ENCODE assay signal across 20 cellular contexts in genomic region chr2:39568116-39568515, GRCh38.
DNase-seq lines count a peak whose midpoint lies in the region; ATAC-seq, FAIRE-seq and TF ChIP-seq lines count a peak whose summit lies in the region.
"Had no signal": no experiment of that assay in that cellular context is flagged by ENCODE, and none has a peak within 500 bp of the region (broad histone marks: within the 10 kb centered on the region; RNA-seq: fewer than 3 reads in every experiment).

No MANE protein-coding gene starts in this region.

- intact Hi-C loops in activated CD4-positive, alpha-beta T cell treated with anti-CD3 and anti-CD28 coated beads for 36 hours (cut with DNase I, micrococcal nuclease) = no loop called here

- H3K4me1 Mint-ChIP-seq in nephron = peaks cover 39% of the 10 kb centered on the region
- peaks cover 21% of the 10 kb centered on the region for H3K4me1 Mint-ChIP-seq in type B pancreatic cell (ENCODE audit: unreplicated experiment)
- peaks cover 7% of the 10 kb centered on the region for H3K4me1 Mint-ChIP-seq in progenitor cell of endocrine pancreas (ENCODE audit: low read depth)
- H3K4me1 Mint-ChIP-seq in activated CD4-positive, alpha-beta T cell treated with anti-CD3 and anti-CD28 coated beads for 36 hours = no peaks in the 10 kb centered on the region
- H3K4me1 Mint-ChIP-seq: activated naive CD8-positive, alpha-beta T cell treated with anti-CD3 and anti-CD28 coated beads, Interleukin-2, amount 10 ng/mL, durations not matched to agents 7 days and 5 days had no signal

- H3K27me3 Mint-ChIP-seq in nephron (ENCODE audit: low read depth) (no peaks in the 10 kb centered on the region), type B pancreatic cell (no peaks in the 10 kb centered on the region), progenitor cell of endocrine pancreas (peaks cover 4% of the 10 kb centered on the region)
- no peaks in the 10 kb centered on the region for H3K27me3 Mint-ChIP-seq in activated CD4-positive, alpha-beta T cell treated with anti-CD3 and anti-CD28 coated beads for 36 hours
- H3K27me3 Mint-ChIP-seq: activated naive CD8-positive, alpha-beta T cell treated with anti-CD3 and anti-CD28 coated beads, Interleukin-2, amount 10 ng/mL, durations not matched to agents 7 days and 5 days had no signal

- H3K36me3 Mint-ChIP-seq in nephron (ENCODE audit: low read depth) (peaks cover 11% of the 10 kb centered on the region), type B pancreatic cell (peaks cover 7% of the 10 kb centered on the region), progenitor cell of endocrine pancreas (ENCODE audit: insufficient read depth) (peaks cover 5% of the 10 kb centered on the region)
- H3K36me3 Mint-ChIP-seq in activated CD4-positive, alpha-beta T cell treated with anti-CD3 and anti-CD28 coated beads for 36 hours (ENCODE audit: low read depth) = peaks cover 3% of the 10 kb centered on the region

- H3K4me3 Mint-ChIP-seq in nephron (peak overlapping the region in 1 of 3 experiments; percentile 1), type B pancreatic cell (peak overlapping the region; percentile 72), progenitor cell of endocrine pancreas (ENCODE audit: low read depth) (no peak overlapping the region)
- H3K4me3 Mint-ChIP-seq in activated CD4-positive, alpha-beta T cell treated with anti-CD3 and anti-CD28 coated beads for 36 hours = no peak overlapping the region
- H3K4me3 Mint-ChIP-seq: activated naive CD8-positive, alpha-beta T cell treated with anti-CD3 and anti-CD28 coated beads, Interleukin-2, amount 10 ng/mL, durations not matched to agents 7 days and 5 days had no signal

- POLR2A ChIA-PET in RWPE1 (lab: Yijun Ruan, JAX; ENCODE audit: low non-redundant PET) = no interaction called here
- POLR2A ChIA-PET in activated CD4-positive, alpha-beta T cell treated with anti-CD3 and anti-CD28 coated beads for 36 hours (lab: Charles Lee) = no interaction called here

- CTCF ChIA-PET in RWPE1 (lab: Yijun Ruan, JAX) = no interaction called here
- CTCF ChIA-PET in activated CD4-positive, alpha-beta T cell treated with anti-CD3 and anti-CD28 coated beads for 36 hours (lab: Charles Lee) = no interaction called here

- H3K27me3 ChIP-seq in bronchial epithelial cell (ENCODE audit: control insufficient read depth, insufficient read depth, low read length) = no peaks in the 10 kb centered on the region

- H3K9me3 Mint-ChIP-seq in nephron (peaks cover 21% of the 10 kb centered on the region), type B pancreatic cell (peaks cover 5% of the 10 kb centered on the region), progenitor cell of endocrine pancreas (ENCODE audit: low read depth) (peaks cover 11% of the 10 kb centered on the region)
- peaks cover 10% of the 10 kb centered on the region for H3K9me3 Mint-ChIP-seq in activated CD4-positive, alpha-beta T cell treated with anti-CD3 and anti-CD28 coated beads for 36 hours (ENCODE audit: low read depth)

- peak; percentile 57 for DNase-seq in RWPE1 (ENCODE audit: low spot score)
- peak; percentile 52 for DNase-seq in bronchial epithelial cell (ENCODE audit: low read depth)
- no peak for DNase-seq in type B pancreatic cell (ENCODE audit: extremely low spot score, unreplicated experiment)
- DNase-seq in progenitor cell of endocrine pancreas (ENCODE audit: low spot score, unreplicated experiment) = no peak
- no peak for DNase-seq in Kasumi-1 (lab: John Stamatoyannopoulos, UW)
- DNase-seq in activated CD4-positive, alpha-beta T cell treated with anti-CD3 and anti-CD28 coated beads for 36 hours = no peak
- DNase-seq: activated CD4-positive, alpha-beta T cell treated with anti-CD3 and anti-CD28 coated beads, Interleukin-2, amount 50 U/mL, for 4 hours; activated naive CD8-positive, alpha-beta T cell treated with anti-CD3 and anti-CD28 coated beads, Interleukin-2, amount 10 ng/mL, durations not matched to agents 7 days and 5 days; activated T-cell treated with anti-CD3 and anti-CD28 coated beads, Interleukin-2, amount 50 U/mL, for 48 hours; central memory CD4-positive, alpha-beta T cell; effector CD4-positive, alpha-beta T cell; GF-D8; H7; NCI-H1417 treated with DMSO at 0.1 percent for 48 hours; NCI-H2171 treated with DMSO at 0.1 percent for 48 hours; NCI-H748 treated with DMSO at 0.1 percent for 48 hours; nucleus accumbens; stimulated activated CD4-positive, alpha-beta T cell treated with anti-CD3 and anti-CD28 coated beads, Interleukin-4, amount 100 ng/mL, for 24 hours had no signal

- no peak for TF ChIP-seq CTCF in RWPE1 (conservative IDR thresholded peaks at IDR 0.05; ENCODE audit: low read depth)
- TF ChIP-seq CTCF in bronchial epithelial cell (IDR thresholded peaks at IDR 0.05; ENCODE audit: insufficient read depth, low read length, severe bottlenecking) = no peak
- TF ChIP-seq CTCF in nephron (IDR thresholded peaks at IDR 0.05; ENCODE audit: unreplicated experiment in 3 of 3) = no peak
- TF ChIP-seq CTCF in type B pancreatic cell (conservative IDR thresholded peaks at IDR 0.05) = no peak
- no peak for TF ChIP-seq CTCF in progenitor cell of endocrine pancreas (IDR thresholded peaks at IDR 0.05; ENCODE audit: unreplicated experiment)

- no peak overlapping the region for H3K27ac ChIP-seq in RWPE1

- FAIRE-seq in bronchial epithelial cell (lab: Jason Lieb, UNC) = no peak
- FAIRE-seq: GM12892 had no signal

- no peak for ATAC-seq in activated CD4-positive, alpha-beta T cell treated with anti-CD3 and anti-CD28 coated beads for 36 hours

- H3K27ac Mint-ChIP-seq in nephron (peak overlapping the region; percentile 88 to 98 (median 95)), type B pancreatic cell (peak overlapping the region; percentile 95), progenitor cell of endocrine pancreas (no peak overlapping the region)
- no peak overlapping the region for H3K27ac Mint-ChIP-seq in activated CD4-positive, alpha-beta T cell treated with anti-CD3 and anti-CD28 coated beads for 36 hours
- H3K27ac Mint-ChIP-seq: activated naive CD8-positive, alpha-beta T cell treated with anti-CD3 and anti-CD28 coated beads, Interleukin-2, amount 10 ng/mL, durations not matched to agents 7 days and 5 days had no signal

- H3K4me3 ChIP-seq in bronchial epithelial cell (ENCODE audit: low read depth, low read length) = no peak overlapping the region

- H3K36me3 ChIP-seq in bronchial epithelial cell (ENCODE audit: control insufficient read depth, insufficient read depth, low read length) = no peaks in the 10 kb centered on the region

Comparison
In these comparisons a context has a peak if more than half of its experiments do, and no peak if none do; other contexts are left out.
1. DNase-seq: peak in RWPE1 (single experiment) and bronchial epithelial cell (single experiment); none in type B pancreatic cell (single experiment), progenitor cell of endocrine pancreas (single experiment), Kasumi-1 (0 of 2) and activated CD4-positive, alpha-beta T cell treated with anti-CD3 and anti-CD28 coated beads for 36 hours (single experiment).
2. H3K27ac Mint-ChIP-seq: peak in nephron (3 of 3) and type B pancreatic cell (single experiment); none in progenitor cell of endocrine pancreas (single experiment) and activated CD4-positive, alpha-beta T cell treated with anti-CD3 and anti-CD28 coated beads for 36 hours (single experiment).